ENCODE assay signal across 16 cellular contexts in genomic region chr1:195831789-195832188, GRCh38.
"Had no signal": no experiment of that assay in that cellular context is flagged by ENCODE, and none has a peak within 500 bp of the region (broad histone marks: within the 10 kb centered on the region; RNA-seq: fewer than 3 reads in every experiment).

No MANE protein-coding gene starts in this region.

- H3K4me1 ChIP-seq: esophagus squamous epithelium, gastroesophageal sphincter, heart left ventricle, parathyroid adenoma, stomach, uterus had no signal

- ATAC-seq: activated CD4-positive, CD25-positive, alpha-beta regulatory T cell treated with anti-CD3 and anti-CD28 coated beads, Interleukin-2, amount 50 U/mL, for 24 hours; activated naive CD8-positive, alpha-beta T cell treated with anti-CD3 and anti-CD28 coated beads, Interleukin-2, amount 50 U/mL, for 24 hours; gastroesophageal sphincter; heart left ventricle; right cardiac atrium had no signal

- H3K36me3 ChIP-seq: esophagus squamous epithelium, gastroesophageal sphincter, heart left ventricle, stomach, uterus had no signal

- H2AFZ ChIP-seq: parathyroid adenoma had no signal

- H3K4me3 ChIP-seq: coronary artery, esophagus squamous epithelium, gastroesophageal sphincter, heart left ventricle, stomach, uterus had no signal

- H3K27ac ChIP-seq: coronary artery, esophagus squamous epithelium, gastroesophageal sphincter, heart left ventricle, parathyroid adenoma, stomach, uterus had no signal

- H3K9ac ChIP-seq: parathyroid adenoma had no signal

- H3K9me3 ChIP-seq: esophagus squamous epithelium, gastroesophageal sphincter, heart left ventricle, stomach, uterus had no signal

- DNase-seq: activated CD4-positive, alpha-beta memory T cell treated with anti-CD3 and anti-CD28 coated beads, Interleukin-2, amount 10 ng/mL, durations not matched to agents 7 days and 5 days; activated CD4-positive, alpha-beta T cell treated with anti-CD3 and anti-CD28 coated beads, Interleukin-2, amount 10 ng/mL, durations not matched to agents 24 days and 14 days; activated gamma-delta T cell; activated naive CD4-positive, alpha-beta T cell treated with anti-CD3 and anti-CD28 coated beads, Interleukin-2, amount 50 U/mL, for 16 hours; activated naive CD8-positive, alpha-beta T cell treated with anti-CD3 and anti-CD28 coated beads, Interleukin-2, amount 50 U/mL, for 24 hours; cerebellar nuclear complex; esophagus squamous epithelium; heart left ventricle; right cardiac atrium; stimulated activated CD4-positive, alpha-beta T cell treated with anti-CD3 and anti-CD28 coated beads, Interleukin-1b, Interleukin-23, amount 100 ng/mL, for 48 hours; stomach; uterus had no signal

- H3K79me2 ChIP-seq: parathyroid adenoma had no signal

- H3K27me3 ChIP-seq: esophagus squamous epithelium, gastroesophageal sphincter, heart left ventricle, stomach, uterus had no signal
